In the genomic region with DNA sequence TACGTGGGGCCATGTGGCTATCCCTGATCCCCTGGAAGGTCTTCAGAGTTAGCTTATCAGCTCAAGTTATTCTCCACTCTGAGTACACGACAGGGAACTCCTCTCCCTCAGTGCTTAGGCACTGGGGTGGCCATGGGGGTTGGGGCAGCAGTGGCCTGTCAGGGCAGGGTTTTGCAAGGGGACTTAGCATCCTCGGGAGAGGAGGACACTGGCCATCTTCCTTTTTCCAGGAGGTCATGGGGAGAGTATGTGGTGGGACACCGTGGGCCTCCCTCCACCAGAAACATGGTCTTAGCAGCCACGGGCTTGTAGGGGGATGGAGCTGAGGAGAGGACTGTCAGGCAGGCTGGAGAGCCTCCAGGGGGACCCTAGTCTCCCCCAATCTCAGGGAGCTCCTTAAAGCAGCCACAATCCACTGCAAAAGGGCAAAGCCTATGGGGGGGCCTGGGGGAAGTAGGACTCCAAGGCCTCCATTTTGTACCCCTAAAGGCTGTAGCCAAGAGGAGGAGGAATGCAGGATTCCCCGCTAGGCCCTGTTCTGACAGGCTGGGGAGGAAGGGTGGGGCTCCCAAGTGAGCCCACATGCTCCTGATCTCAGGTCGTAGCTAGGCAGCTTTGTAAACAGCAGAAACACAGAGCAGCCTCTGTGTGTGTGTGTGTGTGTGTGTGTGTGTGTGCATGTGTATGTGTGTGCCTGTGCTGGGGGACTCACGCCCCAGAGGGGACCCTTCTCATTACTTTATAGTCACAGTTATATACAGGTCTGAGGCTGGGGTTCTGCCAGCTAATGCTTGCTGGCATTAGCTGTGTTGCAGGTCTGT, we compare ENCODE assay signal across 12 cellular contexts. TPM values are rescaled to one million over a fixed set of nuclear protein-coding genes. Genes with fewer than 3 reads are reported as not detected.
DNase-seq lines count a peak whose midpoint lies in the region; ATAC-seq and TF ChIP-seq lines count a peak whose summit lies in the region.
"Had no signal": no experiment of that assay in that cellular context is flagged by ENCODE, and none has a peak within 500 bp of the region (broad histone marks: within the 10 kb centered on the region; RNA-seq: fewer than 3 reads in every experiment).

No MANE protein-coding gene starts in this region.

- H3K4me3 ChIP-seq in IMR-90 (ENCODE audit: insufficient read depth, low read depth, low read length) (no peak overlapping the region), neuronal stem cell (ENCODE audit: low read length in 2 of 2) (no peak overlapping the region)
- H3K4me3 ChIP-seq: lung had no signal

- peaks cover 17% of the 10 kb centered on the region; the same call in 1 of the 2 replicates for H3K9me1 ChIP-seq in IMR-90 (ENCODE audit: insufficient read depth, low read length)

- TF ChIP-seq CTCF in IMR-90 (conservative IDR thresholded peaks at IDR 0.05; ENCODE audit: low read depth, low read length): no peak

- no peak overlapping the region for H3K18ac ChIP-seq in IMR-90 (ENCODE audit: low read depth, low read length)
- H3K18ac ChIP-seq in neuronal stem cell (ENCODE audit: low read length): no peak overlapping the region

- CTCF ChIA-PET in IMR-90 (lab: Yijun Ruan, JAX): interaction anchor here (1.0 to 1.8 kb wide), 6 partner anchors 58 to 725 kb away, joined by 3 to 5 read pairs (median 4); no protein-coding TSS in a partner anchor

- no peak for TF ChIP-seq POLR2A in IMR-90 (IDR thresholded peaks at IDR 0.05; ENCODE audit: low read depth, low read length)

- H3K56ac ChIP-seq in IMR-90 (ENCODE audit: extremely low read depth, insufficient read depth, low read length): no peak overlapping the region

- H2AK5ac ChIP-seq in IMR-90 (ENCODE audit: low read depth, low read length): peak overlapping the region; percentile 17
- peak overlapping the region; percentile 36 for H2AK5ac ChIP-seq in neuronal stem cell (ENCODE audit: low read depth, low read length)

- no peaks in the 10 kb centered on the region for H3K36me3 ChIP-seq in IMR-90 (ENCODE audit: control insufficient read depth, insufficient read depth, low read length)
- no peaks in the 10 kb centered on the region for H3K36me3 ChIP-seq in neuronal stem cell (replicated peaks in 1 of 2; ENCODE audit: control insufficient read depth in 2 of 2, insufficient read depth in 2 of 2, low read length in 2 of 2)

- peak overlapping the region; percentile 85 for H2AK9ac ChIP-seq in IMR-90 (replicated peaks; ENCODE audit: low read depth, low read length, poor library complexity)

- H3K23ac ChIP-seq in IMR-90 (ENCODE audit: low read depth, low read length) (no peak overlapping the region), neuronal stem cell (ENCODE audit: low read depth, low read length, poor library complexity) (no peak overlapping the region)

- H3K9me3 ChIP-seq in IMR-90 (ENCODE audit: control insufficient read depth, insufficient read depth, low read length): no peaks in the 10 kb centered on the region
- H3K9me3 ChIP-seq in neuronal stem cell (replicated peaks in 1 of 2; ENCODE audit: control insufficient read depth in 2 of 2, insufficient read depth in 1 of 2, low read depth in 1 of 2, low read length in 2 of 2): no peaks in the 10 kb centered on the region

- BruUV-seq in IMR-90 (replicated peaks; lab: Mats Ljungman, UMichigan): no TSS peak

- no peak overlapping the region for H2BK15ac ChIP-seq in IMR-90 (ENCODE audit: low read depth, low read length)
- H2BK15ac ChIP-seq in neuronal stem cell (ENCODE audit: low read length): no peak overlapping the region

- POLR2A ChIA-PET in IMR-90 (lab: Charles Lee; ENCODE audit: unreplicated experiment): no interaction called here

- 43% methylated on average over 1 of the region's 8 CpGs; no CpG with 5 or more reads in 1 of the 2 experiments for WGBS in IMR-90 (ENCODE audit: extremely low coverage in 2 of 2, insufficient read length in 1 of 2), 2 experiments
- no CpG with 5 or more reads among the region's 8 CpGs for WGBS in neuronal stem cell (ENCODE audit: extremely low coverage in 2 of 2, insufficient read length in 2 of 2, insufficient replicate concordance in 1 of 2), 2 donors

- H4K91ac ChIP-seq in IMR-90 (ENCODE audit: insufficient read depth, low read depth, low read length) (peak overlapping the region; percentile 54; the same call in 1 of the 2 replicates), neuronal stem cell (ENCODE audit: low read depth, low read length, poor library complexity) (no peak overlapping the region)

- H2BK5ac ChIP-seq in IMR-90 (ENCODE audit: low read depth, low read length, poor library complexity, severe bottlenecking) (no peak overlapping the region), neuronal stem cell (ENCODE audit: low read length) (no peak overlapping the region)

- no peak for TF ChIP-seq RAD21 in IMR-90 (IDR thresholded peaks at IDR 0.05; ENCODE audit: low read length)

- H2BK12ac ChIP-seq in neuronal stem cell (ENCODE audit: low read length): no peak overlapping the region

- no peaks in the 10 kb centered on the region for H3K4me1 ChIP-seq in IMR-90 (ENCODE audit: control insufficient read depth, insufficient read depth, low read length)
- H3K4me1 ChIP-seq in neuronal stem cell (ENCODE audit: control insufficient read depth in 2 of 2, insufficient read depth in 1 of 2, low read depth in 1 of 2, low read length in 2 of 2): no peaks in the 10 kb centered on the region

- H2AFZ ChIP-seq in IMR-90 (replicated peaks; ENCODE audit: low read length, poor library complexity): peak overlapping the region; percentile 81
- H2AFZ ChIP-seq in neuronal stem cell (ENCODE audit: low read length): no peak overlapping the region

- no peaks in the 10 kb centered on the region for H3K27me3 ChIP-seq in IMR-90 (ENCODE audit: control insufficient read depth, insufficient read depth, low read length)
- peaks cover 0 to 16% (median 0%) of the 10 kb centered on the region in 3 experiments for H3K27me3 ChIP-seq in neuronal stem cell (ENCODE audit: control insufficient read depth in 3 of 3, insufficient read depth in 3 of 3, low read depth in 1 of 3, low read length in 3 of 3)

- H4K8ac ChIP-seq in IMR-90 (ENCODE audit: low read depth in 2 of 2, low read length in 2 of 2) (peak overlapping the region in 1 of 2 experiments; percentile 15; a peak in 1 of 4 replicates), neuronal stem cell (ENCODE audit: low read depth, low read length) (no peak overlapping the region)

- dilution Hi-C loops in IMR-90 (cut with HindIII; ENCODE audit: low sequenced_read_pairs, unreplicated experiment): no loop called here

- H3K79me1 ChIP-seq in IMR-90 (ENCODE audit: low read depth in 1 of 2, low read length in 2 of 2) (no peaks in the 10 kb centered on the region), neuronal stem cell (ENCODE audit: low read depth, low read length) (no peaks in the 10 kb centered on the region)

- H3K14ac ChIP-seq in IMR-90 (replicated peaks; ENCODE audit: low read depth, low read length) (no peak overlapping the region), neuronal stem cell (ENCODE audit: low read length) (no peak overlapping the region)

- H3K4me2 ChIP-seq in IMR-90 (ENCODE audit: low read depth, low read length): no peak overlapping the region
- H3K4me2 ChIP-seq in neuronal stem cell (ENCODE audit: insufficient read depth, low read length, poor library complexity, severe bottlenecking): no peak overlapping the region

- in situ Hi-C loops in IMR-90 (cut with MboI; ENCODE audit: low sequenced_read_pairs): loop anchor here (5.0 to 10.0 kb wide), 3 partner anchors 172 to 820 kb away; no protein-coding TSS in a partner anchor

- H4K5ac ChIP-seq in IMR-90 (ENCODE audit: low read depth, low read length): no peak overlapping the region

- H3K27ac ChIP-seq in IMR-90 (ENCODE audit: insufficient read depth, low read length) (no peak overlapping the region), neuronal stem cell (replicated peaks; ENCODE audit: low read length) (no peak overlapping the region)

- H3K4ac ChIP-seq in IMR-90 (ENCODE audit: low read depth, low read length) (peak overlapping the region; percentile 63), neuronal stem cell (ENCODE audit: low read length) (no peak overlapping the region)

- peak overlapping the region; percentile 30 for H2BK120ac ChIP-seq in IMR-90 (ENCODE audit: low read depth, low read length)
- H2BK120ac ChIP-seq in neuronal stem cell (ENCODE audit: low read depth, low read length): no peak overlapping the region

- no peak for ATAC-seq in IMR-90 (ENCODE audit: low read depth)
- ATAC-seq in sciatic nerve: no peak

- intact Hi-C loops in IMR-90 (cut with micrococcal nuclease) (no loop called here), sciatic nerve (cut with DNase I) (loop anchor here (5.0 to 10.0 kb wide), 3 partner anchors 60 to 717 kb away; a partner anchor contains a TSS)

- H3K9ac ChIP-seq in IMR-90 (ENCODE audit: low read depth, low read length): no peak overlapping the region
- H3K9ac ChIP-seq in neuronal stem cell (ENCODE audit: low read depth, low read length, poor library complexity): no peak overlapping the region

- no peaks in the 10 kb centered on the region for H4K20me1 ChIP-seq in IMR-90 (ENCODE audit: insufficient read depth, low read length)

- peak; percentile 28 for DNase-seq in NCI-H146 (lab: John Stamatoyannopoulos, UW)
- DNase-seq in NCI-H146 treated with DMSO at 0.1 percent for 48 hours (lab: John Stamatoyannopoulos, UW; ENCODE audit: unreplicated experiment): no peak
- DNase-seq in IMR-90: no peak
- DNase-seq in central memory CD4-positive, alpha-beta T cell: peak; percentile 80
- no peak for DNase-seq in neuronal stem cell (ENCODE audit: low spot score)
- no peak for DNase-seq in sciatic nerve (ENCODE audit: low spot score)
- DNase-seq in globus pallidus (ENCODE audit: low spot score): no peak
- no peak for DNase-seq in dermis blood vessel endothelial cell
- DNase-seq: 8988T, MM.1S, SHP77 treated with DMSO at 0.1 percent for 48 hours had no signal

- H2BK20ac ChIP-seq in IMR-90 (ENCODE audit: low read depth, low read length): peak overlapping the region; percentile 56; the same call in 1 of the 2 replicates

TF ChIP-seq in IMR-90, 13 proteins besides CTCF, POLR2A, EP300 and RAD21 (continues in another document):
- TF ChIP-seq FOS (IDR thresholded peaks at IDR 0.05; ENCODE audit: low read depth, low read length) (no peak), CEBPB (IDR thresholded peaks at IDR 0.05; ENCODE audit: low read depth, low read length) (no peak), RCOR1 (IDR thresholded peaks at IDR 0.05; ENCODE audit: insufficient replicate concordance, low read length) (no peak), RFX5 (IDR thresholded peaks at IDR 0.05; ENCODE audit: low read depth, low read length) (no peak), SMC3 (IDR thresholded peaks at IDR 0.05; ENCODE audit: low read depth, low read length) (no peak), MXI1 (IDR thresholded peaks at IDR 0.05; ENCODE audit: borderline replicate concordance, low read depth, low read length) (no peak), NFE2L2 (IDR thresholded peaks at IDR 0.05; ENCODE audit: low read depth, low read length) (no peak)

RNA-seq across cellular contexts. Expression of a gene that starts 36.6 kb away (rescaled TPM):
- total RNA-seq in IMR-90 (2012; rRNA removed): 0.54 and 0.56 TPM in 2 replicates
- 3.4 TPM in 2 replicates for polyA plus RNA-seq in IMR-90 (2012; rRNA removed)
- polyA plus RNA-seq in IMR-90 (2012; cell fraction: cytosol; rRNA removed): 1.2 and 2.4 TPM in 2 replicates
- 14.7 and 18.0 TPM in 2 replicates for polyA plus RNA-seq in IMR-90 (2012; cell fraction: nucleus; rRNA removed; ENCODE audit: low replicate concordance)
- 0.07 TPM for polyA plus RNA-seq in neuronal stem cell (2013, experiment 1 of 2)
- polyA plus RNA-seq in neuronal stem cell (2013, experiment 2 of 2): 0.07 TPM
- 0.13 TPM for total RNA-seq in sciatic nerve
- total RNA-seq in dermis blood vessel endothelial cell: 0.17 and 1.2 TPM in 2 replicates

Comparison
In these comparisons a context has a peak if more than half of its experiments do, and no peak if none do; other contexts are left out.
1. DNase-seq: peak in NCI-H146 (single experiment) and central memory CD4-positive, alpha-beta T cell (single experiment); none in NCI-H146 treated with DMSO at 0.1 percent for 48 hours (single experiment), IMR-90 (single experiment), neuronal stem cell (single experiment), sciatic nerve (single experiment), globus pallidus (single experiment) and dermis blood vessel endothelial cell (single experiment).